9 cellular contexts compared by ENCODE assay signal in genomic region chr3:124034016-124034808, GRCh38. TPM values are rescaled to one million over a fixed set of nuclear protein-coding genes. Genes with fewer than 3 reads are reported as not detected.
DNase-seq lines count a peak whose midpoint lies in the region; ATAC-seq and TF ChIP-seq lines count a peak whose summit lies in the region.
"Had no signal": no experiment of that assay in that cellular context is flagged by ENCODE, and none has a peak within 500 bp of the region (broad histone marks: within the 10 kb centered on the region; RNA-seq: fewer than 3 reads in every experiment).

No MANE protein-coding gene starts in this region.

- peaks cover 2% of the 10 kb centered on the region for H3K4me1 ChIP-seq in NT2/D1 (ENCODE audit: insufficient read depth, insufficient read length)
- H3K4me1 ChIP-seq in lower lobe of right lung: peaks cover 8% of the 10 kb centered on the region
- H3K4me1 ChIP-seq in testis: peaks cover 6% of the 10 kb centered on the region

- TF ChIP-seq POLR2A in testis (IDR thresholded peaks at IDR 0.05): no peak

- peak; percentile 31 for DNase-seq in EH (ENCODE audit: low read depth)
- DNase-seq in NT2/D1 (ENCODE audit: low read depth, low spot score): no peak
- peak; percentile 46 for DNase-seq in lower lobe of right lung
- DNase-seq in testis: no peak
- DNase-seq in Kasumi-1 (lab: John Stamatoyannopoulos, UW): no peak
- no peak for DNase-seq in NCI-H1436 (lab: John Stamatoyannopoulos, UW)

- H3K27me3 ChIP-seq in NT2/D1 (ENCODE audit: insufficient read depth, insufficient read length): peaks cover 34% of the 10 kb centered on the region
- H3K27me3 ChIP-seq in lower lobe of right lung (ENCODE audit: low read depth): peaks cover 32% of the 10 kb centered on the region
- no peaks in the 10 kb centered on the region for H3K27me3 ChIP-seq in testis

- H3K9ac ChIP-seq in NT2/D1 (ENCODE audit: insufficient read length, low read depth): peak overlapping the region; percentile 92

- intact Hi-C loops in dendritic cell treated with granulocyte-macrophage colony-stimulating factor and Interleukin-4, amounts not matched to agents 40 ng/mL and 50 ng/mL, for 4 days (cut with micrococcal nuclease): no loop called here
- intact Hi-C loops in lower lobe of right lung (cut with DNase I) (no loop called here), testis (cut with DNase I; ENCODE audit: low total_unique reads) (no loop called here)

- H3K9me3 ChIP-seq in NT2/D1 (ENCODE audit: insufficient read depth, low read length) (0 out of 2 replicates have a peak, but pooled peaks cover 5% of the 10 kb centered on the region), lower lobe of right lung (peaks cover 5% of the 10 kb centered on the region), testis (no peaks in the 10 kb centered on the region)

- TF ChIP-seq CTCF in lower lobe of right lung (IDR thresholded peaks at IDR 0.05) (no peak), testis (IDR thresholded peaks at IDR 0.05) (no peak)

- H3K4me3 Mint-ChIP-seq in dendritic cell treated with granulocyte-macrophage colony-stimulating factor and Interleukin-4, amounts not matched to agents 40 ng/mL and 50 ng/mL, for 4 days: peak overlapping the region; percentile 51

- ATAC-seq in lower lobe of right lung (peak; percentile 20 to 21), HG03565 (IDR thresholded peaks at IDR 0.05; ENCODE audit: unreplicated experiment) (no peak)

- H3K27ac ChIP-seq in lower lobe of right lung: peak overlapping the region; percentile 76
- peak overlapping the region; percentile 74 to 88 for H3K27ac ChIP-seq in testis

- no peaks in the 10 kb centered on the region for H3K36me3 Mint-ChIP-seq in dendritic cell treated with granulocyte-macrophage colony-stimulating factor and Interleukin-4, amounts not matched to agents 40 ng/mL and 50 ng/mL, for 4 days (ENCODE audit: low read depth)

- H3K27me3 Mint-ChIP-seq in dendritic cell treated with granulocyte-macrophage colony-stimulating factor and Interleukin-4, amounts not matched to agents 40 ng/mL and 50 ng/mL, for 4 days: peaks cover 51% of the 10 kb centered on the region

- no peaks in the 10 kb centered on the region for H3K36me3 ChIP-seq in NT2/D1 (ENCODE audit: insufficient read depth, insufficient read length, low read length)
- H3K36me3 ChIP-seq in lower lobe of right lung: no peaks in the 10 kb centered on the region
- no peaks in the 10 kb centered on the region for H3K36me3 ChIP-seq in testis (ENCODE audit: low read depth, missing control alignments)

- no peak overlapping the region for H3K27ac Mint-ChIP-seq in dendritic cell treated with granulocyte-macrophage colony-stimulating factor and Interleukin-4, amounts not matched to agents 40 ng/mL and 50 ng/mL, for 4 days

- H3K4me3 ChIP-seq in NT2/D1 (ENCODE audit: insufficient read length, low read depth) (peak overlapping the region; percentile 81), lower lobe of right lung (peak overlapping the region; percentile 69), testis (peak overlapping the region; percentile 74 to 76)

- H3K4me1 Mint-ChIP-seq in dendritic cell treated with granulocyte-macrophage colony-stimulating factor and Interleukin-4, amounts not matched to agents 40 ng/mL and 50 ng/mL, for 4 days (ENCODE audit: low read depth): peaks cover 6% of the 10 kb centered on the region

- no peaks in the 10 kb centered on the region for H3K9me3 Mint-ChIP-seq in dendritic cell treated with granulocyte-macrophage colony-stimulating factor and Interleukin-4, amounts not matched to agents 40 ng/mL and 50 ng/mL, for 4 days

- WGBS in testis, 2 donors: 2 to 5% methylated on average over 11 to 44 of the region's 46 CpGs

RNA-seq across cellular contexts. Expression of gene KALRN, which starts 1.0 kb away (rescaled TPM):
- total RNA-seq in lower lobe of right lung: 15.4 TPM
- total RNA-seq in testis: 10 to 100 TPM; 64.1 to 76.1 TPM
- polyA plus RNA-seq in testis (ENCODE audit: insufficient read depth, low read depth, low replicate concordance): 32.5 TPM

RNA-seq across cellular contexts. Expression of gene ROPN1, which starts 42.3 kb away (rescaled TPM):
- total RNA-seq in lower lobe of right lung (not detected), testis (100 to 1,000 TPM in 1 of 2 donors, 10 to 100 TPM in 1; 80.8 to 139 TPM)
- polyA plus RNA-seq in testis (ENCODE audit: insufficient read depth, low read depth, low replicate concordance): 374 TPM
- total RNA-seq: myocyte had no signal

Comparison
In these comparisons a context has a peak if more than half of its experiments do, and no peak if none do; other contexts are left out.
1. DNase-seq: peak in EH (single experiment) and lower lobe of right lung (single experiment); none in NT2/D1 (single experiment), testis (single experiment), Kasumi-1 (0 of 2) and NCI-H1436 (single experiment).
2. RNA of gene ROPN1, which starts 42.3 kb away (total RNA-seq): 80.8 to 139 TPM in testis; not detected in lower lobe of right lung (single experiment); every median in the first group is over 10 times any median in the second.
3. Peak in every context shown above with its lines, with median percentiles within 50 percentile points of each other: H3K4me3 ChIP-seq.